In the genomic region with DNA sequence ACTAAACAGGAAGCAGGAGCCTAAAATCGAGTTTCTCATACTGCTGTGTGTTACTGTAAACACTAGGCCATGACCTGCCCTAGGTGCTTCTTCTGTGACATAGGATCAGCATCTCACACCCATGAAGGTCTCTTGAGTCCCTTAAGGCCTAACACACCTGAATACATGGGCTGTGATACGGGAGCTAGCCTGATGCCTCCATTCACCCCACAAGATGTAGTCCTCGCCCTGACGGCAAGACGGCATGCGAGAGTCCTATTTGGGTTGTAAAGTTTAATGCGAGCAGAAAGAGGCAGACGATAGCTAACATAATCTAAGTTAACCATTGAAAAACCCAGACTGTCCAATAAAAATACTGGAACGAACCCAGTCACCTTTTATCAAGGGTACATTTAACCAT, we compare ENCODE assay signal across 16 cellular contexts.
DNase-seq lines count a peak whose midpoint lies in the region; ATAC-seq and TF ChIP-seq lines count a peak whose summit lies in the region.
"Had no signal": no experiment of that assay in that cellular context is flagged by ENCODE, and none has a peak within 500 bp of the region (broad histone marks: within the 10 kb centered on the region; RNA-seq: fewer than 3 reads in every experiment).

No MANE protein-coding gene starts in this region.

- peak; percentile 18 for DNase-seq in stimulated activated CD4-positive, alpha-beta T cell treated with anti-CD3 and anti-CD28 coated beads, Interleukin-4, amount 100 ng/mL, for 24 hours
- no peak for DNase-seq in stimulated activated CD4-positive, alpha-beta T cell treated with anti-CD3 and anti-CD28 coated beads, Interleukin-12 subunit alpha, Interleukin-12 subunit beta, amount 100 ng/mL, for 4 hours
- DNase-seq in Peyer's patch (no peak), inferior parietal cortex (ENCODE audit: extremely low spot score) (no peak), left cardiac atrium (no peak), NCI-H2171 (lab: John Stamatoyannopoulos, UW) (no peak)
- DNase-seq in activated naive CD8-positive, alpha-beta T cell treated with anti-CD3 and anti-CD28 coated beads, Interleukin-2, amount 10 ng/mL, durations not matched to agents 7 days and 5 days = no peak
- DNase-seq: cerebellar nuclear complex, mesendoderm, NCI-H187 treated with DMSO at 0.1 percent for 48 hours, NCI-H69, right lobe of liver, stomach had no signal

- H3K4me3 ChIP-seq in Peyer's patch = no peak overlapping the region
- H3K4me3 ChIP-seq: gastroesophageal sphincter, right lobe of liver, stomach had no signal

- TF ChIP-seq CTCF in Peyer's patch (IDR thresholded peaks at IDR 0.05) = no peak

- H3K4me1 ChIP-seq in Peyer's patch = no peaks in the 10 kb centered on the region

- peaks cover 20% of the 10 kb centered on the region for H3K4me1 Mint-ChIP-seq in activated naive CD8-positive, alpha-beta T cell treated with anti-CD3 and anti-CD28 coated beads, Interleukin-2, amount 10 ng/mL, durations not matched to agents 7 days and 5 days

- no peaks in the 10 kb centered on the region for H3K36me3 ChIP-seq in Peyer's patch
- H3K36me3 ChIP-seq: gastroesophageal sphincter, neutrophil, right lobe of liver, stomach had no signal

- no peak for ATAC-seq in activated naive CD8-positive, alpha-beta T cell treated with anti-CD3 and anti-CD28 coated beads, Interleukin-2, amount 10 ng/mL, durations not matched to agents 7 days and 5 days (ENCODE audit: low read depth)
- ATAC-seq in left cardiac atrium = no peak
- no peak for ATAC-seq in esophagus mucosa
- ATAC-seq: gastroesophageal sphincter, right lobe of liver had no signal

- POLR2A ChIA-PET in activated naive CD8-positive, alpha-beta T cell treated with anti-CD3 and anti-CD28 coated beads, Interleukin-2, amount 10 ng/mL, durations not matched to agents 7 days and 5 days (lab: Charles Lee) = interaction anchor here (1.0 kb wide), 1 partner anchor 20 kb away, joined by 3 read pairs; no protein-coding TSS in a partner anchor

- intact Hi-C loops in left cardiac atrium (cut with DNase I) = no loop called here

- no peaks in the 10 kb centered on the region for H3K36me3 Mint-ChIP-seq in activated naive CD8-positive, alpha-beta T cell treated with anti-CD3 and anti-CD28 coated beads, Interleukin-2, amount 10 ng/mL, durations not matched to agents 7 days and 5 days

- no peaks in the 10 kb centered on the region for H3K9me3 Mint-ChIP-seq in activated naive CD8-positive, alpha-beta T cell treated with anti-CD3 and anti-CD28 coated beads, Interleukin-2, amount 10 ng/mL, durations not matched to agents 7 days and 5 days

- peak overlapping the region; percentile 35 for H3K4me3 Mint-ChIP-seq in activated naive CD8-positive, alpha-beta T cell treated with anti-CD3 and anti-CD28 coated beads, Interleukin-2, amount 10 ng/mL, durations not matched to agents 7 days and 5 days

- peak overlapping the region; percentile 23 for H3K27ac Mint-ChIP-seq in activated naive CD8-positive, alpha-beta T cell treated with anti-CD3 and anti-CD28 coated beads, Interleukin-2, amount 10 ng/mL, durations not matched to agents 7 days and 5 days

- no peaks in the 10 kb centered on the region for H3K9me3 ChIP-seq in Peyer's patch
- H3K9me3 ChIP-seq: gastroesophageal sphincter, neutrophil, right lobe of liver, stomach had no signal

- no peak for TF ChIP-seq POLR2A in Peyer's patch (IDR thresholded peaks at IDR 0.05)

- peak overlapping the region; percentile 14 to 69 (median 32) for H3K27ac ChIP-seq in Peyer's patch
- H3K27ac ChIP-seq: gastroesophageal sphincter, neutrophil, right lobe of liver had no signal

- peaks cover 2% of the 10 kb centered on the region for H3K27me3 Mint-ChIP-seq in activated naive CD8-positive, alpha-beta T cell treated with anti-CD3 and anti-CD28 coated beads, Interleukin-2, amount 10 ng/mL, durations not matched to agents 7 days and 5 days

- no peaks in the 10 kb centered on the region for H3K27me3 ChIP-seq in Peyer's patch
- H3K27me3 ChIP-seq: gastroesophageal sphincter, neutrophil, right lobe of liver, stomach had no signal
